Comparison of ENCODE assay signal across 11 cellular contexts in the genomic region with DNA sequence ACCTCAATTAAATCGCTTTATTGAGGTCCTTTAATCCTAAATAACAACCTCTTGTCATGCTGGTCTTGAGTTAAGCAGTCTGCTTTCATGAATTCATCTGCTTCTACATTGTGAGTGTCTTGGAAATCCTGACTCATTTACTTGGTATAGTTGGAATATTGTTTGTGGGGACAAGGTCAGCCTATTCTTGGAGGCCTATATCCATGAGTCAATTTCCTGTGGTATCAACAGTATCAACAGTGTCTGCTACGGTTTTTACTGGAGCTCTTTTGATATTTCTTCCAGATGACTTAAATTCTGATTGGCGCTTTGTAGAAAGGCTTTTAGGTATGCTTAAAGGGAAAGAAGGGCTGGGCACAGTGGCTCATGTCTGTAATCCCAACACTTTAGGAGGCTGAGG.
DNase-seq lines count a peak whose midpoint lies in the region; ATAC-seq and TF ChIP-seq lines count a peak whose summit lies in the region.
"Had no signal": no experiment of that assay in that cellular context is flagged by ENCODE, and none has a peak within 500 bp of the region (broad histone marks: within the 10 kb centered on the region; RNA-seq: fewer than 3 reads in every experiment).

No MANE protein-coding gene starts in this region.

- H2AFZ ChIP-seq in neural progenitor cell (replicated peaks), result no peak overlapping the region

- H3K27ac Mint-ChIP-seq in MCF 10A (ENCODE audit: low read depth, unreplicated experiment), result no peak overlapping the region
- H3K27ac Mint-ChIP-seq in neural progenitor cell, result no peak overlapping the region

- no peak overlapping the region for H3K9ac ChIP-seq in neural progenitor cell

- H3K9me3 ChIP-seq in breast epithelium (no peaks in the 10 kb centered on the region), esophagus muscularis mucosa (no peaks in the 10 kb centered on the region), neural progenitor cell (ENCODE audit: low read depth) (no peaks in the 10 kb centered on the region)
- H3K9me3 ChIP-seq: HAP-1 had no signal

- no TSS peak for BruUV-seq in MCF 10A (replicated peaks; lab: Mats Ljungman, UMichigan)

- 60% methylated on average over 3 of the region's 3 CpGs for WGBS in esophagus muscularis mucosa

- TF ChIP-seq POLR2A in breast epithelium (IDR thresholded peaks at IDR 0.05), result no peak
- no peak for TF ChIP-seq POLR2A in esophagus muscularis mucosa (IDR thresholded peaks at IDR 0.05; ENCODE audit: low read depth)

- H3K36me3 Mint-ChIP-seq in MCF 10A (ENCODE audit: insufficient read depth, unreplicated experiment) (no peaks in the 10 kb centered on the region), neural progenitor cell (no peaks in the 10 kb centered on the region)

- TF ChIP-seq EP300 in esophagus muscularis mucosa (IDR thresholded peaks at IDR 0.05), result no peak

- POLR2A ChIA-PET in MCF 10A (lab: Yijun Ruan, JAX), result no interaction called here

- H3K4me1 Mint-ChIP-seq in MCF 10A (ENCODE audit: insufficient read depth, unreplicated experiment), result peaks cover 6% of the 10 kb centered on the region
- H3K4me1 Mint-ChIP-seq in neural progenitor cell, result peaks cover 24% of the 10 kb centered on the region

- no peak for ATAC-seq in HG03354 (IDR thresholded peaks at IDR 0.05; ENCODE audit: poor library complexity, severe bottlenecking, unreplicated experiment)

- H3K27ac ChIP-seq in breast epithelium (no peak overlapping the region), esophagus muscularis mucosa (replicated peaks in 1 of 4) (no peak overlapping the region), neural progenitor cell (no peak overlapping the region)

- no peaks in the 10 kb centered on the region for H3K79me2 ChIP-seq in neural progenitor cell (ENCODE audit: low read depth)

- H3K27me3 Mint-ChIP-seq in MCF 10A (ENCODE audit: insufficient read depth, unreplicated experiment) (no peaks in the 10 kb centered on the region), neural progenitor cell (ENCODE audit: insufficient read depth, low read depth) (no peaks in the 10 kb centered on the region)

- no peak for TF ChIP-seq CTCF in MCF 10A (IDR thresholded peaks at IDR 0.05; ENCODE audit: unreplicated experiment)
- no peak for TF ChIP-seq CTCF in breast epithelium (IDR thresholded peaks at IDR 0.05)
- no peak for TF ChIP-seq CTCF in fibroblast of mammary gland (conservative IDR thresholded peaks at IDR 0.05; ENCODE audit: control insufficient read depth, insufficient read depth, low read depth, low read length)
- no peak for TF ChIP-seq CTCF in esophagus muscularis mucosa (IDR thresholded peaks at IDR 0.05)
- TF ChIP-seq CTCF in neural progenitor cell (IDR thresholded peaks at IDR 0.05), result no peak

- H3K27me3 ChIP-seq in breast epithelium, result no peaks in the 10 kb centered on the region
- H3K27me3 ChIP-seq in esophagus muscularis mucosa, result no peaks in the 10 kb centered on the region
- H3K27me3 ChIP-seq in neural progenitor cell, result no peaks in the 10 kb centered on the region

- H3K4me3 ChIP-seq in breast epithelium (no peak overlapping the region), fibroblast of mammary gland (ENCODE audit: control insufficient read depth, low read depth, low read length) (no peak overlapping the region), esophagus muscularis mucosa (no peak overlapping the region), neural progenitor cell (no peak overlapping the region)
- H3K4me3 ChIP-seq: HAP-1 had no signal

- intact Hi-C loops in MCF 10A (cut with micrococcal nuclease), result no loop called here
- intact Hi-C loops in breast epithelium (cut with DNase I; ENCODE audit: low total_unique reads), result no loop called here
- intact Hi-C loops in esophagus muscularis mucosa (cut with DNase I), result no loop called here

- H3K4me1 ChIP-seq in breast epithelium (no peaks in the 10 kb centered on the region), esophagus muscularis mucosa (no peaks in the 10 kb centered on the region), neural progenitor cell (peaks cover 3% of the 10 kb centered on the region)
- H3K4me1 ChIP-seq: HAP-1 had no signal

- H3F3A ChIP-seq in neural progenitor cell (ENCODE audit: low read depth), result no peaks in the 10 kb centered on the region

- no peak overlapping the region for H3K4me3 Mint-ChIP-seq in MCF 10A (ENCODE audit: unreplicated experiment)
- H3K4me3 Mint-ChIP-seq in neural progenitor cell, result no peak overlapping the region

- H3K9me3 Mint-ChIP-seq in MCF 10A (ENCODE audit: unreplicated experiment) (no peaks in the 10 kb centered on the region), neural progenitor cell (peaks cover 7% of the 10 kb centered on the region)

- H4K20me1 ChIP-seq in neural progenitor cell (ENCODE audit: low read depth), result no peaks in the 10 kb centered on the region

- H3K4me2 ChIP-seq in neural progenitor cell, result no peak overlapping the region

- CTCF ChIA-PET in MCF 10A (lab: Yijun Ruan, JAX), result no interaction called here

- DNase-seq in MCF 10A (ENCODE audit: unreplicated experiment) (peak; percentile 10), breast epithelium (ENCODE audit: low spot score in 2 of 2) (no peak), SIG-M5 treated with dmso at 0.1 percent for 504 hours (lab: John Stamatoyannopoulos, UW; ENCODE audit: unreplicated experiment) (peak; percentile 43), fibroblast of mammary gland (ENCODE audit: low read depth) (peak; percentile 92), NCI-H1092 (lab: John Stamatoyannopoulos, UW) (no peak), esophagus muscularis mucosa (ENCODE audit: extremely low spot score) (no peak), neural progenitor cell (ENCODE audit: low spot score) (no peak)
- DNase-seq: activated effector memory CD4-positive, alpha-beta T cell treated with anti-CD3 and anti-CD28 coated beads, Interleukin-2, amount 50 U/mL, for 16 hours; mesendoderm had no signal

- no peaks in the 10 kb centered on the region for H3K36me3 ChIP-seq in breast epithelium
- no peaks in the 10 kb centered on the region for H3K36me3 ChIP-seq in esophagus muscularis mucosa
- H3K36me3 ChIP-seq in neural progenitor cell, result no peaks in the 10 kb centered on the region
- H3K36me3 ChIP-seq: HAP-1 had no signal

Comparison
In these comparisons a context has a peak if more than half of its experiments do, and no peak if none do; other contexts are left out.
1. DNase-seq: peak in MCF 10A (single experiment), SIG-M5 treated with dmso at 0.1 percent for 504 hours (single experiment) and fibroblast of mammary gland (single experiment); none in breast epithelium (0 of 2), NCI-H1092 (single experiment), esophagus muscularis mucosa (single experiment) and neural progenitor cell (single experiment).